1 cellular context compared by ENCODE assay signal in genomic region chr10:93376372-93377296, GRCh38.
TF ChIP-seq lines count a peak whose summit lies in the region.

No MANE protein-coding gene starts in this region.

TF ChIP-seq in GM12878, 131 proteins besides CTCF, POLR2A, EP300 and RAD21 (continued from another document and continues in another):
- no peak for TF ChIP-seq ZBTB33 (IDR thresholded peaks at IDR 0.05)
- TF ChIP-seq NFYA (IDR thresholded peaks at IDR 0.05; ENCODE audit: borderline replicate concordance, low read depth, low read length) = no peak
- TF ChIP-seq BCL11A (IDR thresholded peaks at IDR 0.05; ENCODE audit: low read depth, low read length) = no peak
- no peak for TF ChIP-seq RBBP5 (conservative IDR thresholded peaks at IDR 0.05)
- no peak for TF ChIP-seq ZBTB11 (CRISPR knock-in tag; IDR thresholded peaks at IDR 0.05)
- no peak for TF ChIP-seq BCLAF1 (IDR thresholded peaks at IDR 0.05)
- TF ChIP-seq SIX5 (IDR thresholded peaks at IDR 0.05; ENCODE audit: low read depth, low read length, severe bottlenecking) = no peak
- TF ChIP-seq RFX5 (IDR thresholded peaks at IDR 0.05; ENCODE audit: low read depth, low read length) = no peak
- TF ChIP-seq RB1 (IDR thresholded peaks at IDR 0.05; ENCODE audit: borderline replicate concordance) = peak; percentile 53; the same call in 1 of the 2 replicates
- 0 out of 4 replicates have a peak, but pooled peaks of 1 of the 2 experiments have one; percentile 36 for TF ChIP-seq BHLHE40 (IDR thresholded peaks at IDR 0.05; ENCODE audit: borderline replicate concordance in 1 of 2, low read depth in 2 of 2, low read length in 1 of 2)
- no peak for TF ChIP-seq ZZZ3 (IDR thresholded peaks at IDR 0.05; ENCODE audit: control insufficient read depth, insufficient read length, low read depth)
- TF ChIP-seq MXI1 (IDR thresholded peaks at IDR 0.05; ENCODE audit: low read depth, low read length) = no peak
- no peak for TF ChIP-seq CBFB (IDR thresholded peaks at IDR 0.05; ENCODE audit: low read depth)
- TF ChIP-seq IRF4 (IDR thresholded peaks at IDR 0.05; ENCODE audit: low read depth, low read length) = no peak
- TF ChIP-seq IRF5 (IDR thresholded peaks at IDR 0.05; ENCODE audit: borderline replicate concordance) = no peak
- peak; percentile 37 for TF ChIP-seq SKIL (IDR thresholded peaks at IDR 0.05; ENCODE audit: low read depth, poor library complexity, severe bottlenecking)
- no peak for TF ChIP-seq PBX3 (IDR thresholded peaks at IDR 0.05; ENCODE audit: insufficient replicate concordance, low read depth, low read length)
- no peak for TF ChIP-seq POU2F2 (IDR thresholded peaks at IDR 0.05; ENCODE audit: borderline replicate concordance, low read depth, low read length)
- TF ChIP-seq ELK1 (IDR thresholded peaks at IDR 0.05; ENCODE audit: low read depth, low read length) = no peak
- 0 out of 2 replicates have a peak, but pooled peaks have one; percentile 55 for TF ChIP-seq YY1 (IDR thresholded peaks at IDR 0.05; ENCODE audit: low read depth, low read length)
- TF ChIP-seq MEF2A (IDR thresholded peaks at IDR 0.05; ENCODE audit: insufficient read depth, low read depth, low read length) = no peak
- no peak for TF ChIP-seq POLR2AphosphoS2 (IDR thresholded peaks at IDR 0.05; ENCODE audit: low read depth, low read length)
- TF ChIP-seq ZBTB4 (CRISPR knock-in tag; IDR thresholded peaks at IDR 0.05) = no peak
- TF ChIP-seq ZNF592 (IDR thresholded peaks at IDR 0.05) = no peak
- TF ChIP-seq RCOR1 (conservative IDR thresholded peaks at IDR 0.05; ENCODE audit: low read depth, low read length) = no peak
- TF ChIP-seq NFIC (IDR thresholded peaks at IDR 0.05; ENCODE audit: low read depth, low read length) = no peak
- TF ChIP-seq HDAC2 (IDR thresholded peaks at IDR 0.05) = no peak
- TF ChIP-seq RELA (IDR thresholded peaks at IDR 0.05; ENCODE audit: borderline replicate concordance, partially characterized antibody) = no peak
- no peak for TF ChIP-seq ATF3 (IDR thresholded peaks at IDR 0.05; ENCODE audit: borderline replicate concordance, extremely low read depth, low read depth, low read length)
- TF ChIP-seq ASH2L (IDR thresholded peaks at IDR 0.05; ENCODE audit: borderline replicate concordance, low read depth) = no peak
- no peak for TF ChIP-seq ZNF384 (IDR thresholded peaks at IDR 0.05; ENCODE audit: borderline replicate concordance, low read depth, low read length)
- no peak for TF ChIP-seq NRF1 (conservative IDR thresholded peaks at IDR 0.05; ENCODE audit: low read depth, low read length)
